8 cellular contexts compared by ENCODE assay signal in the genomic region with DNA sequence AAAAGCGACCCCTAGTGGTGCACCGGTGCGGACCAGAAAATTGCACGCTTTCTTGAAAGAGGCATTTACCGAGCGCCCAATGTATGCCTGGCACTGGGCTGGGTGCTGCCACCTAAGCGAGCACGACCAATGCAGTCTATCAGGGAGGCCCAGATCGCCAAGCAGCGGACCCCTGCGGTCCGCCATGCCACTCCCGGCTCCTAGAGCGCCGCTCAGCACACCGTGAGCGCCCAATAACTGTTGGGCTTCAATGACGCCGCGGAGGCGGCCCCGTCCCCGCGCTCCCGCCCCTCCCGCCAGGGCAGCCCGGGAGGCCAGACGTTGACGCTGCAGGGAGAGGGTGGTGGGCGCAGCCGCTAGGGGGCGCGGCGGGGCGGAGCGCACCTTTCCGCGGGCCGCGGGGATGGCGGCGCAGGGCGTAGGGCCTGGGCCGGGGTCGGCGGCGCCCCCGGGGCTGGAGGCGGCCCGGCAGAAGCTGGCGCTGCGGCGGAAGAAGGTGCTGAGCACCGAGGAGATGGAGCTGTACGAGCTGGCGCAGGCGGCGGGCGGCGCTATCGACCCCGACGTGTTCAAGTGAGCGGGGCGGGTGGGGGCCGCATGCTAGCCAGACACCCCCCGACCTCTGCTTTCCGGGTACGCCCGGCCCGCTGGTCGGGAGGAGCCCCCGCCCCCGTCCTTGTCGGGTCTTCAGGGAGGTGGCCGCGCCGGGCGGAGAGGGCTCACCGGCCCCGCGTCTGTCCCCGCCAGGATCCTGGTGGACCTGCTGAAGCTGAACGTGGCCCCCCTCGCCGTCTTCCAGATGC. TPM values are rescaled to one million over a fixed set of nuclear protein-coding genes. Genes with fewer than 3 reads are reported as not detected.
DNase-seq lines count a peak whose midpoint lies in the region; ATAC-seq and TF ChIP-seq lines count a peak whose summit lies in the region.
"Not testable (repeated sequence)": the region's sequence is repeated elsewhere in the genome, so short reads cannot be mapped to it uniquely, and the experiment has no call there.

A gene with protein sequence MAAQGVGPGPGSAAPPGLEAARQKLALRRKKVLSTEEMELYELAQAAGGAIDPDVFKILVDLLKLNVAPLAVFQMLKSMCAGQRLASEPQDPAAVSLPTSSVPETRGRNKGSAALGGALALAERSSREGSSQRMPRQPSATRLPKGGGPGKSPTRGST (plus strand): TSS at position 383 of the 803 bp plus-strand sequence. CDS start 21 bp downstream, at position 404.

- TF ChIP-seq POLR2A in transverse colon (IDR thresholded peaks at IDR 0.05), result peak; percentile 52

- TF ChIP-seq EP300 in transverse colon (IDR thresholded peaks at IDR 0.05; ENCODE audit: low read depth), result not testable (repeated sequence)

- H3K36me3 ChIP-seq in cardiac muscle cell, transverse colon: not testable (repeated sequence)

- TF ChIP-seq CTCF in GM12875 (IDR thresholded peaks at IDR 0.05; ENCODE audit: borderline replicate concordance, insufficient read depth, low read depth, low read length) (peak; percentile 85), cardiac muscle cell (IDR thresholded peaks at IDR 0.05; ENCODE audit: low read depth, low read length) (peak; percentile 63), transverse colon (IDR thresholded peaks at IDR 0.05) (peak; percentile 74 to 90 (median 78))

- not testable (repeated sequence) for H3K27me3 ChIP-seq in cardiac muscle cell, transverse colon

- H3K4me1 ChIP-seq in cardiac muscle cell (ENCODE audit: low read depth), result not testable (repeated sequence)
- peaks cover 15 to 23% (median 22%) of the 10 kb centered on the region in 4 donors for H3K4me1 ChIP-seq in transverse colon

- intact Hi-C loops in transverse colon (cut with DNase I; ENCODE audit: low total_unique reads), result loop anchor here (10.0 kb wide), 1 partner anchor 153 kb away; no protein-coding TSS in a partner anchor

- ATAC-seq in HG02763 (IDR thresholded peaks at IDR 0.05; ENCODE audit: unreplicated experiment), result peak; percentile 77

- peak within 1 kb of the TSS; percentile 78 for H3K4me3 ChIP-seq in GM12875 (ENCODE audit: low read depth, low read length)
- peak within 1 kb of the TSS; percentile 97 for H3K4me3 ChIP-seq in cardiac muscle cell
- peak within 1 kb of the TSS; percentile 83 to 98 (median 94) for H3K4me3 ChIP-seq in transverse colon

- peak; percentile 31 for DNase-seq in NCI-H128 (lab: John Stamatoyannopoulos, UW; ENCODE audit: unreplicated experiment)
- DNase-seq in SW 1271 (lab: John Stamatoyannopoulos, UW), result peak; percentile 32 to 84
- DNase-seq in activated naive CD8-positive, alpha-beta T cell treated with anti-CD3 and anti-CD28 coated beads, Interleukin-2, amount 50 U/mL, for 16 hours (ENCODE audit: low read depth, low spot score), result peak; percentile 79
- DNase-seq in cardiac muscle cell (ENCODE audit: low read depth in 1 of 2, low spot score in 1 of 2), result peak; percentile 90 to 92
- DNase-seq in pons (ENCODE audit: low spot score), result peak; percentile 87
- DNase-seq in transverse colon, result peak; percentile 92

- H3K27ac ChIP-seq in cardiac muscle cell (peak within 1 kb of the TSS; percentile 83), transverse colon (peak within 1 kb of the TSS; percentile 87 to 97 (median 93))

- H3K9me3 ChIP-seq in cardiac muscle cell (ENCODE audit: low read depth); transverse colon: not testable (repeated sequence)

- WGBS in transverse colon (ENCODE audit: low coverage in 1 of 2), 2 donors, result 1% methylated on average over 25 of the region's 86 CpGs; no CpG with 5 or more reads in 1 of the 2 donors

- in situ Hi-C loops in transverse colon (cut with MboI; ENCODE audit: low pct_ligation_motif_present in 1 of 4, low pct_unique_long_range_greater_than_20kb in 1 of 4, low sequenced_read_pairs in 3 of 4), result loop anchor here in 1 of 4 donors (10.0 kb wide), 1 partner anchor 153 kb away; no protein-coding TSS in a partner anchor

RNA-seq across cellular contexts. Expression of the gene that starts here (rescaled TPM):
- total RNA-seq in cardiac muscle cell (253 and 266 TPM in 2 replicates), transverse colon (100 to 1,000 TPM in 2 of 4 donors, 10 to 100 TPM in 2; 50.5 to 144 (median 102) TPM)
- polyA plus RNA-seq in cardiac muscle cell, result 438 and 517 TPM in 2 replicates

Comparison
In these comparisons a context has a peak if more than half of its experiments do, and no peak if none do; other contexts are left out.
1. Peak in every context shown above with its lines: DNase-seq, ATAC-seq, H3K4me3 ChIP-seq and H3K27ac ChIP-seq.
2. DNase-seq: peak in every context shown above with its lines; median percentile 92 in transverse colon; 91 in cardiac muscle cell; 87 in pons; 79 in activated naive CD8-positive, alpha-beta T cell treated with anti-CD3 and anti-CD28 coated beads, Interleukin-2, amount 50 U/mL, for 16 hours; 58 in SW 1271; 31 in NCI-H128.